ENCODE assay signal across 12 cellular contexts in genomic region chr12:96502949-96503532, GRCh38. TPM values are rescaled to one million over a fixed set of nuclear protein-coding genes. Genes with fewer than 3 reads are reported as not detected.
DNase-seq lines count a peak whose midpoint lies in the region; ATAC-seq and TF ChIP-seq lines count a peak whose summit lies in the region.
"Had no signal": no experiment of that assay in that cellular context is flagged by ENCODE, and none has a peak within 500 bp of the region (broad histone marks: within the 10 kb centered on the region; RNA-seq: fewer than 3 reads in every experiment).

No MANE protein-coding gene starts in this region.

- peaks cover 32% of the 10 kb centered on the region for H3K4me1 ChIP-seq in left ventricle myocardium inferior
- no peaks in the 10 kb centered on the region for H3K4me1 ChIP-seq in vagina

- no peaks in the 10 kb centered on the region for H3K27me3 Mint-ChIP-seq in T-helper 17 cell
- no peaks in the 10 kb centered on the region for H3K27me3 Mint-ChIP-seq in immature natural killer cell (ENCODE audit: low read depth in 3 of 3)

- no peak for TF ChIP-seq POLR2A in vagina (IDR thresholded peaks at IDR 0.05)

- H3K9me3 ChIP-seq in left ventricle myocardium inferior (replicated peaks) = no peaks in the 10 kb centered on the region
- H3K9me3 ChIP-seq in T-helper 17 cell (ENCODE audit: control insufficient read depth, low read length, poor library complexity, severe bottlenecking) = no peaks in the 10 kb centered on the region
- no peaks in the 10 kb centered on the region for H3K9me3 ChIP-seq in vagina

- ATAC-seq in left cardiac atrium (no peak), T-helper 17 cell (no peak)
- ATAC-seq: foreskin keratinocyte had no signal

- DNase-seq in left ventricle myocardium inferior (no peak), left cardiac atrium (no peak), T-helper 17 cell (no peak), immature natural killer cell (no peak), vagina (ENCODE audit: extremely low spot score in 2 of 2) (no peak), NCI-H524 treated with DMSO at 0.1 percent for 48 hours (lab: John Stamatoyannopoulos, UW) (no peak), mesenteric fat pad (ENCODE audit: low spot score) (no peak), CD1c-positive myeloid dendritic cell (ENCODE audit: extremely low spot score) (no peak)
- DNase-seq: activated CD8-positive, alpha-beta memory T cell treated with anti-CD3 and anti-CD28 coated beads, Interleukin-2, amount 50 U/mL, for 48 hours; foreskin keratinocyte; NCI-H1417; stimulated activated CD4-positive, alpha-beta T cell treated with anti-CD3 and anti-CD28 coated beads, Interleukin-2, amount 100 ng/mL, for 48 hours had no signal

- H3K36me3 ChIP-seq in left ventricle myocardium inferior (no peaks in the 10 kb centered on the region), vagina (no peaks in the 10 kb centered on the region)

- H3K36me3 Mint-ChIP-seq in T-helper 17 cell (ENCODE audit: low read depth) (no peaks in the 10 kb centered on the region), immature natural killer cell (no peaks in the 10 kb centered on the region)

- H3K27ac ChIP-seq in left ventricle myocardium inferior (replicated peaks) = peak overlapping the region; percentile 89
- peak overlapping the region; percentile 13 for H3K27ac ChIP-seq in vagina
- H3K27ac ChIP-seq: foreskin keratinocyte had no signal

- H3K4me3 Mint-ChIP-seq in T-helper 17 cell = peak overlapping the region; percentile 61
- peak overlapping the region in 2 of 5 donors; percentile 33 to 47 for H3K4me3 Mint-ChIP-seq in immature natural killer cell

- TF ChIP-seq CTCF in left ventricle myocardium inferior (IDR thresholded peaks at IDR 0.05; ENCODE audit: borderline replicate concordance) = no peak
- no peak for TF ChIP-seq CTCF in vagina (IDR thresholded peaks at IDR 0.05)

- H3K27me3 ChIP-seq in left ventricle myocardium inferior (ENCODE audit: low read depth) (no peaks in the 10 kb centered on the region), vagina (no peaks in the 10 kb centered on the region)
- H3K27me3 ChIP-seq: foreskin keratinocyte had no signal

- H3K4me1 Mint-ChIP-seq in T-helper 17 cell = peaks cover 32% of the 10 kb centered on the region
- H3K4me1 Mint-ChIP-seq in immature natural killer cell = peaks cover 35 to 42% of the 10 kb centered on the region in 2 donors

- intact Hi-C loops in left ventricle myocardium inferior (cut with micrococcal nuclease) (loop anchor here (10.0 kb wide), 1 partner anchor 98 kb away; the partner anchor contains the start of gene CDK17), left cardiac atrium (cut with DNase I) (loop anchor here in 1 of 2 donors (5.0 kb wide), 1 partner anchor 291 kb away; no protein-coding TSS in a partner anchor), vagina (cut with DNase I) (loop anchor here (10.0 kb wide), 2 partner anchors 98 to 298 kb away; partner anchors contain the start of gene CDK17)

- H3K27ac Mint-ChIP-seq in T-helper 17 cell = peak overlapping the region; percentile 96
- peak overlapping the region; percentile 51 to 92 (median 86) for H3K27ac Mint-ChIP-seq in immature natural killer cell

- H3K9me3 Mint-ChIP-seq in immature natural killer cell = no peaks in the 10 kb centered on the region

- H3K4me3 ChIP-seq in left ventricle myocardium inferior (no peak overlapping the region), vagina (no peak overlapping the region)

RNA-seq across cellular contexts. Expression of gene CFAP54, which starts 13.7 kb away (rescaled TPM):
- total RNA-seq in left ventricle myocardium inferior = 0.16 TPM
- under 1 TPM; 0.38 to 0.97 TPM for total RNA-seq in left cardiac atrium
- 1 to 10 TPM; 1.2 to 1.3 TPM for total RNA-seq in T-helper 17 cell
- polyA plus RNA-seq in immature natural killer cell = under 1 TPM in 1 of 3 donors, not detected in 2; 0.13 TPM
- 1.7 TPM for total RNA-seq in vagina
- total RNA-seq in mesenteric fat pad = 0.71 TPM
